ENCODE assay signal across 21 cellular contexts in the genomic region with DNA sequence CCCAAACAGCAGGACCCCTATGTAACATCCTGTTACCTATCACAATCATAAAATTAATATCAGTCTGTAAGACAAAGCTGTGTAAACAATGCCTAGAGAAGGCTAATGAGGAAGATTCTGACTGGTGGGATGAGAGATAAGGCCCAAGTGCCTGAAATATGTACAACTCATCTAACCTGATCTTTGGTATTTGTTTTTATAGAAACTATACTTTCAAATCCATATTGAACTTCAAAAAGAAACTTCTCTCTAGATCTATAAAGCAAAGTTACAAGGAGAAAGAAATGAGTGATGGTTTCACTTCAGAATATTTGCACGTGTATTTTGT. TPM values are rescaled to one million over a fixed set of nuclear protein-coding genes. Genes with fewer than 3 reads are reported as not detected.
DNase-seq lines count a peak whose midpoint lies in the region; ATAC-seq, FAIRE-seq and TF ChIP-seq lines count a peak whose summit lies in the region.
"Had no signal": no experiment of that assay in that cellular context is flagged by ENCODE, and none has a peak within 500 bp of the region (broad histone marks: within the 10 kb centered on the region; RNA-seq: fewer than 3 reads in every experiment).

No MANE protein-coding gene starts in this region.

- ATAC-seq in T-helper 17 cell (no peak), esophagus mucosa (no peak)
- no peak for ATAC-seq in naive thymus-derived CD4-positive, alpha-beta T cell

- no TSS peak for BruUV-seq in A673 (replicated peaks; lab: Mats Ljungman, UMichigan)

- H3K4me3 ChIP-seq in naive thymus-derived CD4-positive, alpha-beta T cell (ENCODE audit: low read length): no peak overlapping the region
- H3K4me3 ChIP-seq in A673 (ENCODE audit: low read depth, low read length, poor library complexity, severe bottlenecking): no peak overlapping the region
- H3K4me3 ChIP-seq: breast epithelium, esophagus squamous epithelium, MG63, PC-9, stomach had no signal

- peaks cover 5% of the 10 kb centered on the region for H3K9me3 Mint-ChIP-seq in T-helper 2 cell treated with Interferon-gamma antibody and Interleukin-4, amounts not matched to agents 5 μg/mL and 100 μg/mL, for 36 hours
- H3K9me3 Mint-ChIP-seq in naive thymus-derived CD4-positive, alpha-beta T cell: peaks cover 0 to 7% (median 2%) of the 10 kb centered on the region in 11 donors

- no peaks in the 10 kb centered on the region for H3K27me3 Mint-ChIP-seq in T-helper 2 cell treated with Interferon-gamma antibody and Interleukin-4, amounts not matched to agents 5 μg/mL and 100 μg/mL, for 36 hours (ENCODE audit: low read depth)
- no peaks in the 10 kb centered on the region for H3K27me3 Mint-ChIP-seq in T-helper 17 cell
- H3K27me3 Mint-ChIP-seq in naive thymus-derived CD4-positive, alpha-beta T cell: no peaks in the 10 kb centered on the region
- H3K27me3 Mint-ChIP-seq: activated naive CD8-positive, alpha-beta T cell treated with anti-CD3 and anti-CD28 coated beads, Interleukin-2, amount 10 ng/mL, durations not matched to agents 7 days and 5 days had no signal

- CTCF ChIA-PET in naive thymus-derived CD4-positive, alpha-beta T cell (lab: Charles Lee): no interaction called here
- CTCF ChIA-PET in A673 (lab: Charles Lee): no interaction called here

- no peaks in the 10 kb centered on the region for H3K36me3 ChIP-seq in naive thymus-derived CD4-positive, alpha-beta T cell (ENCODE audit: control insufficient read depth in 2 of 3, insufficient read depth in 3 of 3, low read length in 3 of 3)
- H3K36me3 ChIP-seq in A673 (ENCODE audit: insufficient read depth, low read length, poor library complexity, severe bottlenecking): no peaks in the 10 kb centered on the region
- H3K36me3 ChIP-seq: breast epithelium, esophagus squamous epithelium, MG63, stomach had no signal

- H3K27me3 ChIP-seq in naive thymus-derived CD4-positive, alpha-beta T cell (ENCODE audit: control insufficient read depth in 2 of 2, insufficient read depth in 2 of 2, low read length in 2 of 2): no peaks in the 10 kb centered on the region
- H3K27me3 ChIP-seq in A673 (replicated peaks; ENCODE audit: insufficient read depth, low read depth, low read length, poor library complexity): no peaks in the 10 kb centered on the region
- H3K27me3 ChIP-seq: breast epithelium, esophagus squamous epithelium, MG63, stomach had no signal

- POLR2A ChIA-PET in naive thymus-derived CD4-positive, alpha-beta T cell (lab: Charles Lee): no interaction called here
- POLR2A ChIA-PET in A673 (lab: Charles Lee; ENCODE audit: low non-redundant PET): no interaction called here

- H3K4me3 Mint-ChIP-seq in T-helper 2 cell treated with Interferon-gamma antibody and Interleukin-4, amounts not matched to agents 5 μg/mL and 100 μg/mL, for 36 hours: peak overlapping the region; percentile 25
- no peak overlapping the region for H3K4me3 Mint-ChIP-seq in T-helper 17 cell
- H3K4me3 Mint-ChIP-seq in naive thymus-derived CD4-positive, alpha-beta T cell: peak overlapping the region in 7 of 10 donors; percentile 8 to 62 (median 33)
- H3K4me3 Mint-ChIP-seq: activated naive CD8-positive, alpha-beta T cell treated with anti-CD3 and anti-CD28 coated beads, Interleukin-2, amount 10 ng/mL, durations not matched to agents 7 days and 5 days had no signal

- H3K36me3 Mint-ChIP-seq in T-helper 2 cell treated with Interferon-gamma antibody and Interleukin-4, amounts not matched to agents 5 μg/mL and 100 μg/mL, for 36 hours (ENCODE audit: low read depth): peaks cover 2% of the 10 kb centered on the region
- H3K36me3 Mint-ChIP-seq in T-helper 17 cell (ENCODE audit: low read depth): peaks cover 5% of the 10 kb centered on the region
- H3K36me3 Mint-ChIP-seq in naive thymus-derived CD4-positive, alpha-beta T cell: peaks cover 0 to 18% (median 0%) of the 10 kb centered on the region in 5 donors

- no peaks in the 10 kb centered on the region for H3K9me3 ChIP-seq in T-helper 17 cell (ENCODE audit: control insufficient read depth, low read length, poor library complexity, severe bottlenecking)
- H3K9me3 ChIP-seq in naive thymus-derived CD4-positive, alpha-beta T cell (ENCODE audit: control insufficient read depth in 2 of 3, low read length in 3 of 3): no peaks in the 10 kb centered on the region
- no peaks in the 10 kb centered on the region for H3K9me3 ChIP-seq in A673 (ENCODE audit: low read depth, low read length, poor library complexity, severe bottlenecking)
- H3K9me3 ChIP-seq: breast epithelium, esophagus squamous epithelium, MG63, stomach had no signal

- H3K4me1 ChIP-seq in naive thymus-derived CD4-positive, alpha-beta T cell (ENCODE audit: control insufficient read depth in 2 of 2, insufficient read depth in 2 of 2, low read length in 2 of 2): no peaks in the 10 kb centered on the region
- no peaks in the 10 kb centered on the region for H3K4me1 ChIP-seq in A673 (ENCODE audit: insufficient read depth, low read length, poor library complexity, severe bottlenecking)
- H3K4me1 ChIP-seq: breast epithelium, esophagus squamous epithelium, stomach had no signal

- no peak for DNase-seq in T-helper 2 cell treated with Interferon-gamma antibody and Interleukin-4, amounts not matched to agents 5 μg/mL and 100 μg/mL, for 36 hours (ENCODE audit: low spot score)
- no peak for DNase-seq in T-helper 2 cell
- DNase-seq in GM19239 (ENCODE audit: insufficient read length, low spot score): no peak
- no peak for DNase-seq in T-helper 17 cell
- no peak for DNase-seq in naive thymus-derived CD4-positive, alpha-beta T cell
- DNase-seq in A673 (ENCODE audit: low spot score): no peak
- DNase-seq in OCI-M2 (lab: John Stamatoyannopoulos, UW; ENCODE audit: unreplicated experiment): no peak
- DNase-seq: 8988T; activated naive CD8-positive, alpha-beta T cell treated with anti-CD3 and anti-CD28 coated beads, Interleukin-2, amount 10 ng/mL, durations not matched to agents 7 days and 5 days; esophagus squamous epithelium; head of caudate nucleus; MG63; NCI-H187; NCI-H524; PC-9; stimulated activated CD4-positive, alpha-beta T cell treated with anti-CD3 and anti-CD28 coated beads, Interleukin-12 subunit alpha, Interleukin-12 subunit beta, amount 100 ng/mL, for 4 hours; stomach had no signal

- H3K27ac Mint-ChIP-seq in T-helper 2 cell treated with Interferon-gamma antibody and Interleukin-4, amounts not matched to agents 5 μg/mL and 100 μg/mL, for 36 hours: peak overlapping the region; percentile 78
- H3K27ac Mint-ChIP-seq in T-helper 17 cell: peak overlapping the region; percentile 63
- peak overlapping the region; percentile 3 to 83 (median 56) for H3K27ac Mint-ChIP-seq in naive thymus-derived CD4-positive, alpha-beta T cell
- H3K27ac Mint-ChIP-seq: activated naive CD8-positive, alpha-beta T cell treated with anti-CD3 and anti-CD28 coated beads, Interleukin-2, amount 10 ng/mL, durations not matched to agents 7 days and 5 days had no signal

- peak; percentile 37 for FAIRE-seq in GM19239 (lab: Jason Lieb, UNC)
- FAIRE-seq: urothelium cell line had no signal

- intact Hi-C loops in naive thymus-derived CD4-positive, alpha-beta T cell (cut with micrococcal nuclease): loop anchor here in 1 of 2 donors (2.0 to 5.0 kb wide), 2 partner anchors 18 to 49 kb away; no protein-coding TSS in a partner anchor
- intact Hi-C loops in A673 (cut with micrococcal nuclease; ENCODE audit: unreplicated experiment): no loop called here

- no peak for TF ChIP-seq CTCF in A673 (conservative IDR thresholded peaks at IDR 0.05; ENCODE audit: low read depth, low read length)

- H3K4me1 Mint-ChIP-seq in T-helper 2 cell treated with Interferon-gamma antibody and Interleukin-4, amounts not matched to agents 5 μg/mL and 100 μg/mL, for 36 hours (ENCODE audit: low read depth): peaks cover 24% of the 10 kb centered on the region
- H3K4me1 Mint-ChIP-seq in T-helper 17 cell: peaks cover 13% of the 10 kb centered on the region
- peaks cover 13 to 26% (median 20%) of the 10 kb centered on the region in 7 donors for H3K4me1 Mint-ChIP-seq in naive thymus-derived CD4-positive, alpha-beta T cell

- H3K27ac ChIP-seq in naive thymus-derived CD4-positive, alpha-beta T cell (ENCODE audit: low read depth, low read length): no peak overlapping the region
- no peak overlapping the region for H3K27ac ChIP-seq in A673 (ENCODE audit: low read depth, low read length, poor library complexity, severe bottlenecking)
- H3K27ac ChIP-seq: breast epithelium, C4-2B, esophagus squamous epithelium, PC-9, stomach had no signal

RNA-seq across cellular contexts. Expression of a gene that starts 36.1 kb away (rescaled TPM):
- total RNA-seq in T-helper 17 cell: 100 to 1,000 TPM; 227 to 237 TPM
- total RNA-seq in naive thymus-derived CD4-positive, alpha-beta T cell: 100 to 1,000 TPM; 135 to 212 (median 159) TPM
- polyA plus RNA-seq in naive thymus-derived CD4-positive, alpha-beta T cell: 100 to 1,000 TPM in 1 of 2 donors, 10 to 100 TPM in 1; 66.9 to 121 TPM
- 4.6 and 7.0 TPM in 2 replicates for total RNA-seq in A673 (2021)
- total RNA-seq in esophagus mucosa: 1.3 TPM

Comparison
In these comparisons a context has a peak if more than half of its experiments do, and no peak if none do; other contexts are left out.
1. RNA of a gene that starts 36.1 kb away (total RNA-seq): 227 to 237 TPM in T-helper 17 cell and 135 to 212 TPM in naive thymus-derived CD4-positive, alpha-beta T cell; 4.6 to 7.0 TPM in A673 and 1.3 TPM in esophagus mucosa (single experiment); every median in the first group is over 10 times any median in the second.
2. Peak in every context shown above with its lines, with median percentiles within 50 percentile points of each other: H3K27ac Mint-ChIP-seq.